Comparison of ENCODE assay signal across 16 cellular contexts in the genomic region with DNA sequence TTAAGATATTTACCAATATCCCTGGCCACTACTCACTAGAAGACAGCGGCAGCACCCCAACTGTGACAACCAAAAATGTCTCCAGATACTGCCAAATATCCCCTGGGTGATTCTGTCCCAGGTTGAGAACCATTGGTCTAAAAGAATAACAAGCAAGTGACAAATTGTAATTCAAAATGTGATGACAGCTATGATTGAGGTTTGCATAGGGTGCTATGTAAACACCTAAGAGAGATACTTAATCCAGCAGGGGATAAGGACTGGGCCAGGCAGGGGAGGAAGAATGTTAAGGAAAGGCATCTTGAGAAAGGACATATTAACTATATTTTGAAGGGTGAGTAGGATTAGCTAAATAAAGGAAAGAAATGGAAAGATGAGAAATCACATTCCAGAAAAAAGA. TPM values are rescaled to one million over a fixed set of nuclear protein-coding genes. Genes with fewer than 3 reads are reported as not detected.
DNase-seq lines count a peak whose midpoint lies in the region; ATAC-seq and TF ChIP-seq lines count a peak whose summit lies in the region.
"Had no signal": no experiment of that assay in that cellular context is flagged by ENCODE, and none has a peak within 500 bp of the region (broad histone marks: within the 10 kb centered on the region; RNA-seq: fewer than 3 reads in every experiment).

No MANE protein-coding gene starts in this region.

- intact Hi-C loops in CD8-positive, alpha-beta T cell (cut with DNase I, micrococcal nuclease): no loop called here

- peak overlapping the region; percentile 4 for H3K27ac Mint-ChIP-seq in CD8-positive, alpha-beta T cell
- peak overlapping the region in 5 of 6 donors; percentile 2 to 36 (median 21) for H3K27ac Mint-ChIP-seq in immature natural killer cell
- peak overlapping the region; percentile 32 for H3K27ac Mint-ChIP-seq in nephron progenitor cell
- peak overlapping the region in 1 of 2 donors; percentile 7 for H3K27ac Mint-ChIP-seq in effector memory CD8-positive, alpha-beta T cell
- H3K27ac Mint-ChIP-seq: CD4-positive, alpha-beta memory T cell; GM23338 had no signal

- peaks cover 5% of the 10 kb centered on the region for H3K36me3 ChIP-seq in CD8-positive, alpha-beta T cell (ENCODE audit: insufficient read depth, low read length)
- H3K36me3 ChIP-seq in HEK293 (ENCODE audit: control insufficient read depth in 2 of 2, insufficient read depth in 1 of 2, low read length in 2 of 2): peaks cover 15 to 23% of the 10 kb centered on the region in 2 experiments
- H3K36me3 ChIP-seq: BE2C had no signal

- TF ChIP-seq CTCF in CD8-positive, alpha-beta T cell (IDR thresholded peaks at IDR 0.05): no peak
- TF ChIP-seq CTCF in HEK293 (tag by site-specific recombination; IDR thresholded peaks at IDR 0.05): no peak
- no peak for TF ChIP-seq CTCF in nephron progenitor cell (IDR thresholded peaks at IDR 0.05)

- no peaks in the 10 kb centered on the region for H3K9me3 ChIP-seq in CD8-positive, alpha-beta T cell (ENCODE audit: low read length)
- H3K9me3 ChIP-seq in HEK293 (ENCODE audit: control insufficient read depth, insufficient read depth, low read depth, low read length): no peaks in the 10 kb centered on the region
- H3K9me3 ChIP-seq: A549, BE2C, Caco-2 had no signal

- POLR2A ChIA-PET in CD8-positive, alpha-beta T cell (lab: Charles Lee): no interaction called here
- POLR2A ChIA-PET in HEK293 (lab: Yijun Ruan, JAX): no interaction called here

- H3K4me3 Mint-ChIP-seq in CD8-positive, alpha-beta T cell: no peak overlapping the region
- H3K4me3 Mint-ChIP-seq in immature natural killer cell (no peak overlapping the region), nephron progenitor cell (no peak overlapping the region)
- H3K4me3 Mint-ChIP-seq in effector memory CD8-positive, alpha-beta T cell: no peak overlapping the region
- H3K4me3 Mint-ChIP-seq: CD4-positive, alpha-beta memory T cell; GM23338 had no signal

- no peaks in the 10 kb centered on the region for H3K4me1 Mint-ChIP-seq in CD8-positive, alpha-beta T cell (ENCODE audit: low read depth)
- H3K4me1 Mint-ChIP-seq in immature natural killer cell: peaks cover 15 to 34% of the 10 kb centered on the region in 2 donors
- no peaks in the 10 kb centered on the region for H3K4me1 Mint-ChIP-seq in nephron progenitor cell
- no peaks in the 10 kb centered on the region for H3K4me1 Mint-ChIP-seq in effector memory CD8-positive, alpha-beta T cell (ENCODE audit: low read depth in 2 of 2)
- H3K4me1 Mint-ChIP-seq: CD4-positive, alpha-beta memory T cell; GM23338 had no signal

- CTCF ChIA-PET in CD8-positive, alpha-beta T cell (lab: Charles Lee): interaction anchor here (1.3 to 1.5 kb wide), 2 partner anchors 80 to 89 kb away, joined by 3 to 5 read pairs; no protein-coding TSS in a partner anchor
- CTCF ChIA-PET in HEK293 (lab: Yijun Ruan, JAX): interaction anchor here (0.6 to 3.1 kb wide), 2 partner anchors 9 to 80 kb away, joined by 3 to 14 read pairs; no protein-coding TSS in a partner anchor

- H3K27ac ChIP-seq in CD8-positive, alpha-beta T cell (ENCODE audit: low read depth, low read length): no peak overlapping the region
- H3K27ac ChIP-seq in HEK293 (ENCODE audit: extremely low read depth, low read depth, low read length): no peak overlapping the region
- H3K27ac ChIP-seq: A549, C4-2B had no signal

- no peak for DNase-seq in CD8-positive, alpha-beta T cell
- no peak for DNase-seq in immature natural killer cell
- no peak for DNase-seq in nephron progenitor cell
- DNase-seq in OCI-M2 (lab: John Stamatoyannopoulos, UW; ENCODE audit: unreplicated experiment): no peak
- no peak for DNase-seq in NCI-H748 treated with DMSO at 0.1 percent for 48 hours (lab: John Stamatoyannopoulos, UW)
- DNase-seq in effector memory CD8-positive, alpha-beta T cell: no peak
- DNase-seq: BE2C; Caco-2; CD4-positive, alpha-beta memory T cell; H7; IMR-90 had no signal

- peaks cover 50% of the 10 kb centered on the region for H3K36me3 Mint-ChIP-seq in CD8-positive, alpha-beta T cell
- H3K36me3 Mint-ChIP-seq in immature natural killer cell: peaks cover 0 to 27% (median 18%) of the 10 kb centered on the region in 3 donors
- peaks cover 59% of the 10 kb centered on the region for H3K36me3 Mint-ChIP-seq in nephron progenitor cell (ENCODE audit: low read depth)
- H3K36me3 Mint-ChIP-seq in effector memory CD8-positive, alpha-beta T cell (ENCODE audit: insufficient read depth): peaks cover 42% of the 10 kb centered on the region

- H3K4me1 ChIP-seq in CD8-positive, alpha-beta T cell (ENCODE audit: insufficient read depth, low read length): no peaks in the 10 kb centered on the region
- H3K4me1 ChIP-seq in HEK293 (ENCODE audit: control insufficient read depth, insufficient read depth, low read length): peaks cover 3% of the 10 kb centered on the region; the same call in 1 of the 2 replicates
- H3K4me1 ChIP-seq: A549, BE2C had no signal

- no peak for ATAC-seq in CD8-positive, alpha-beta T cell
- no peak for ATAC-seq in effector memory CD8-positive, alpha-beta T cell (replicated peaks)
- ATAC-seq: A549, GM12878, GM23338 had no signal

- no peaks in the 10 kb centered on the region for H3K9me3 Mint-ChIP-seq in CD8-positive, alpha-beta T cell
- H3K9me3 Mint-ChIP-seq in immature natural killer cell: no peaks in the 10 kb centered on the region
- H3K9me3 Mint-ChIP-seq in nephron progenitor cell: no peaks in the 10 kb centered on the region
- H3K9me3 Mint-ChIP-seq in effector memory CD8-positive, alpha-beta T cell: no peaks in the 10 kb centered on the region
- H3K9me3 Mint-ChIP-seq: CD4-positive, alpha-beta memory T cell; GM23338 had no signal

- no peak overlapping the region for H3K4me3 ChIP-seq in CD8-positive, alpha-beta T cell (ENCODE audit: low read depth, low read length)
- H3K4me3 ChIP-seq in HEK293 (ENCODE audit: low read depth, low read length): no peak overlapping the region
- H3K4me3 ChIP-seq: A549, GM12878, GM23338 had no signal

- H3K27me3 ChIP-seq in CD8-positive, alpha-beta T cell (ENCODE audit: insufficient read depth, low read length): no peaks in the 10 kb centered on the region
- H3K27me3 ChIP-seq: BE2C had no signal

- no peaks in the 10 kb centered on the region for H3K27me3 Mint-ChIP-seq in CD8-positive, alpha-beta T cell (ENCODE audit: low read depth)
- peaks cover 0 to 2% (median 2%) of the 10 kb centered on the region in 3 donors for H3K27me3 Mint-ChIP-seq in immature natural killer cell (ENCODE audit: low read depth in 3 of 3)
- H3K27me3 Mint-ChIP-seq in nephron progenitor cell (ENCODE audit: low read depth, poor library complexity): peaks cover 2% of the 10 kb centered on the region
- no peaks in the 10 kb centered on the region for H3K27me3 Mint-ChIP-seq in effector memory CD8-positive, alpha-beta T cell
- H3K27me3 Mint-ChIP-seq: CD4-positive, alpha-beta memory T cell had no signal

TF ChIP-seq in HEK293, 187 proteins besides CTCF, POLR2A, EP300 and RAD21:
- TF ChIP-seq GLIS1 (tag by site-specific recombination; IDR thresholded peaks at IDR 0.05) (peak; percentile 42), ZNF544 (tag by site-specific recombination; IDR thresholded peaks at IDR 0.05) (no peak), ZNF660 (tag by site-specific recombination; IDR thresholded peaks at IDR 0.05) (no peak), ZBTB17 (tag by site-specific recombination; IDR thresholded peaks at IDR 0.05) (no peak), ZNF157 (tag by site-specific recombination; IDR thresholded peaks at IDR 0.05) (no peak), OSR2 (tag by site-specific recombination; IDR thresholded peaks at IDR 0.05) (peak; percentile 23; the same call in 1 of the 2 replicates), ZIC2 (tag by site-specific recombination; IDR thresholded peaks at IDR 0.05) (peak; percentile 32; the same call in 1 of the 2 replicates), ZNF623 (tag by site-specific recombination; IDR thresholded peaks at IDR 0.05) (no peak), FEZF1 (tag by site-specific recombination; IDR thresholded peaks at IDR 0.05) (peak; percentile 37; the same call in 1 of the 2 replicates)

RNA-seq across cellular contexts. Expression of a gene that starts 38.0 kb away (rescaled TPM):
- total RNA-seq in CD8-positive, alpha-beta T cell: 10 to 100 TPM; 32.2 to 39.7 TPM
- polyA plus RNA-seq in immature natural killer cell: 1 to 10 TPM; 1.9 to 8.0 (median 4.3) TPM
